Comparison of ENCODE assay signal across 16 cellular contexts in the genomic region with DNA sequence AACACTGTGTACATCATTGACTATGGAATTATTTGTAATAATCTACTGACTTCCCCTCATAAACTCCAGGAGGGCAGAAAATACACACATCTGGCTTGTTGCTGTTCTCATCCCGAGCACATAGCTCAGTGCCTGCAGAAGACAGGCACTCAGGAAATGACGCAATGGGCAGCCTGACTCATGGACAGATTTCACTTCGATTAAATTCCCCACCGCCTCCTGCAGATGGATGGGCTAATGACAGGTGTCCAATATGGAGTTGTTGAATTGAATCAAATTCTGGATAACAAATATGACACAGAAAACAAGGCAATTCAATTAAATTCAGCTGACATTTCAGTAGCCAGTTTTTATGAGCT. TPM values are rescaled to one million over a fixed set of nuclear protein-coding genes. Genes with fewer than 3 reads are reported as not detected.
A peak's percentile ranks its signal among the peaks of the same experiment; 100 is the strongest.
DNase-seq lines count a peak whose midpoint lies in the region; ATAC-seq lines count a peak whose summit lies in the region.
"Had no signal": no experiment of that assay in that cellular context is flagged by ENCODE, and none has a peak within 500 bp of the region (broad histone marks: within the 10 kb centered on the region; RNA-seq: fewer than 3 reads in every experiment).

No MANE protein-coding gene starts in this region.

- ATAC-seq in HG03571 (IDR thresholded peaks at IDR 0.05; ENCODE audit: unreplicated experiment) = no peak
- ATAC-seq in Right ventricle myocardium superior (ENCODE audit: poor library complexity) = no peak
- ATAC-seq: activated T-cell treated with anti-CD3 and anti-CD28 coated beads, Interleukin-2, amount 50 U/mL, for 72 hours; GM12878; left lobe of liver had no signal

- intact Hi-C loops in Right ventricle myocardium superior (cut with DNase I) = loop anchor here (10.0 kb wide), 1 partner anchor 845 kb away; no protein-coding TSS in a partner anchor

- DNase-seq in EL (peak; percentile 91), M059J (ENCODE audit: low read depth) (peak; percentile 82), T1000 (lab: John Stamatoyannopoulos, UW) (peak; percentile 21), left kidney (ENCODE audit: low read depth, low spot score) (peak; percentile 43), iPS-NIHi7 (ENCODE audit: extremely low spot score) (no peak), GM19240 (ENCODE audit: insufficient read length, low spot score) (no peak), Right ventricle myocardium superior (no peak)
- DNase-seq: activated CD4-positive, alpha-beta T cell treated with anti-CD3 and anti-CD28 coated beads for 48 hours; activated T-cell treated with anti-CD3 and anti-CD28 coated beads, Interleukin-2, amount 50 U/mL, for 72 hours; endodermal cell; GOT3; NCI-H1417 treated with DMSO at 0.1 percent for 48 hours; NCI-H510A treated with DMSO at 0.1 percent for 48 hours had no signal

RNA-seq across cellular contexts. Expression of gene ANKRD60, which starts 9.1 kb away (rescaled TPM):
- total RNA-seq in M059J (2014; rRNA removed; shearing (Covaris generic)) = not detected in 2 replicates
- total RNA-seq in Right ventricle myocardium superior = not detected
- total RNA-seq: activated T-cell treated with anti-CD3 and anti-CD28 coated beads, Interleukin-2, amount 50 U/mL, for 72 hours; endodermal cell; GM12878; left lobe of liver had no signal

Comparison
In these comparisons a context has a peak if more than half of its experiments do, and no peak if none do; other contexts are left out.
1. DNase-seq: peak in EL (single experiment), M059J (single experiment), T1000 (single experiment) and left kidney (single experiment); none in iPS-NIHi7 (single experiment), GM19240 (single experiment) and Right ventricle myocardium superior (single experiment).